8 cellular contexts compared by ENCODE assay signal in the genomic region with DNA sequence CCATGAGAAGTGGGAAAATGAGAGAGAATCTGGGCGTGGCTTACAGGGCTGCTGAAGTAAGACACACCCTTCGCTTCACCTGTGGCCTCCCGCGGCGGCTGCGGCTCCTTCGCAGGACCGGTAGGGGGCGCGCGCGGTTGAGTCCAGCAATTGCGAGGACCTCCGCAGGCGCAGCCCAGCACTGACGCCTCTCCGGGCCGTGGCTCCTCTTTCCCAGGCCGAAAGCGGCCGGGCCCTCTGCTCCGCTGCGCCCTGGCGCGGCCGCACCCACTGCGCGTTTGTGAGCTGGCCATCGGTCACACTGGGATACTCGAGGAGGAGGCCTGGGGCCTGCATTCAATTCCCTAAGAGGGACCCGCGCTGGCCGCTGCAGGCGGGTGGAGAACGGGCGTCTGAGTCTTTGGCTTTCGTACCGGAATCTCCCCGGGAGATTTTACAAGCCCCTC. TPM values are rescaled to one million over a fixed set of nuclear protein-coding genes. Genes with fewer than 3 reads are reported as not detected.
DNase-seq lines count a peak whose midpoint lies in the region; ATAC-seq and TF ChIP-seq lines count a peak whose summit lies in the region.

A gene (minus strand): TSS at position 215 of the 446 bp plus-strand sequence. CDS start 13,940 bp downstream, outside the sequence.

- no peaks in the 10 kb centered on the region for H3K36me3 Mint-ChIP-seq in CD4-positive, alpha-beta T cell (ENCODE audit: low read depth)
- H3K36me3 Mint-ChIP-seq in nephron (ENCODE audit: low read depth) = no peaks in the 10 kb centered on the region

- in situ Hi-C loops in Panc1 (cut with HindIII; ENCODE audit: low pct_unique_long_range_greater_than_20kb, low sequenced_read_pairs) = no loop called here

- intact Hi-C loops in CD4-positive, alpha-beta T cell (cut with DNase I, micrococcal nuclease) = loop anchor here in 1 of 2 experiments (5.0 kb wide), 3 partner anchors 68 to 297 kb away; a partner anchor contains a TSS
- intact Hi-C loops in Panc1 (cut with micrococcal nuclease; ENCODE audit: unreplicated experiment) = loop anchor here (2.0 kb wide), 1 partner anchor 268 kb away; a partner anchor contains a TSS

- peak within 1 kb of the TSS; percentile 84 for H3K4me3 Mint-ChIP-seq in CD4-positive, alpha-beta T cell
- H3K4me3 Mint-ChIP-seq in nephron = peak within 1 kb of the TSS; percentile 50 to 68 (median 63)

- POLR2A ChIA-PET in CD4-positive, alpha-beta T cell (lab: Charles Lee) = interaction anchor here (1.0 to 1.5 kb wide), 3 partner anchors 45 to 269 kb away, joined by 4 to 6 read pairs (median 5); a partner anchor contains a TSS
- POLR2A ChIA-PET in Panc1 (lab: Charles Lee) = no interaction called here

- H3K36me3 ChIP-seq in Panc1 (ENCODE audit: control insufficient read depth, insufficient read depth, low read length) = no peaks in the 10 kb centered on the region

- peak within 1 kb of the TSS; percentile 47 to 71 for H3K4me3 ChIP-seq in Panc1 (ENCODE audit: low read depth in 2 of 2, low read length in 2 of 2)

- TF ChIP-seq CTCF in CD4-positive, alpha-beta T cell (IDR thresholded peaks at IDR 0.05) = peak; percentile 98
- TF ChIP-seq CTCF in Panc1 (IDR thresholded peaks at IDR 0.05) = peak; percentile 99
- TF ChIP-seq CTCF in nephron (IDR thresholded peaks at IDR 0.05; ENCODE audit: unreplicated experiment in 3 of 3) = peak; percentile 69 to 84 (median 84)

- peaks cover 10% of the 10 kb centered on the region for H3K27me3 Mint-ChIP-seq in CD4-positive, alpha-beta T cell
- no peaks in the 10 kb centered on the region for H3K27me3 Mint-ChIP-seq in nephron (ENCODE audit: low read depth)

- ATAC-seq in CD4-positive, alpha-beta T cell (ENCODE audit: poor library complexity) = peak; percentile 99
- peak; percentile 100 for ATAC-seq in GM19452 (IDR thresholded peaks at IDR 0.05; ENCODE audit: unreplicated experiment)
- peak; percentile 100 for ATAC-seq in HG03571 (IDR thresholded peaks at IDR 0.05; ENCODE audit: unreplicated experiment)
- peak; percentile 98 for ATAC-seq in Panc1

- no peaks in the 10 kb centered on the region for H3K9me3 ChIP-seq in CD4-positive, alpha-beta T cell (ENCODE audit: control insufficient read depth, low read length)
- H3K9me3 ChIP-seq in Panc1 (ENCODE audit: control insufficient read depth, insufficient read depth, low read depth, low read length) = no peaks in the 10 kb centered on the region

- H3K27ac Mint-ChIP-seq in CD4-positive, alpha-beta T cell = no peak within 1 kb of the TSS
- H3K27ac Mint-ChIP-seq in nephron = no peak within 1 kb of the TSS

- no TSS peak for BruUV-seq in Panc1 (replicated peaks; lab: Mats Ljungman, UMichigan)

- H3K9me3 Mint-ChIP-seq in CD4-positive, alpha-beta T cell = no peaks in the 10 kb centered on the region
- peaks cover 19% of the 10 kb centered on the region for H3K9me3 Mint-ChIP-seq in nephron

- H3K4me1 Mint-ChIP-seq in CD4-positive, alpha-beta T cell (ENCODE audit: low read depth) = peaks cover 14% of the 10 kb centered on the region
- peaks cover 9% of the 10 kb centered on the region for H3K4me1 Mint-ChIP-seq in nephron

- H3K4me1 ChIP-seq in Panc1 (ENCODE audit: control insufficient read depth, insufficient read depth, low read length) = 0 out of 2 replicates have a peak, but pooled peaks cover 3% of the 10 kb centered on the region

- no peak within 1 kb of the TSS for H3K27ac ChIP-seq in CD4-positive, alpha-beta T cell (ENCODE audit: low read depth, low read length)
- peak within 1 kb of the TSS; percentile 30; the same call in 1 of the 2 replicates for H3K27ac ChIP-seq in Panc1 (ENCODE audit: low read length)

- peak; percentile 78 to 92 (median 86) for DNase-seq in CD4-positive, alpha-beta T cell
- peak; percentile 53 for DNase-seq in Panc1 (ENCODE audit: low read depth, low spot score)
- DNase-seq in activated effector memory CD4-positive, alpha-beta T cell treated with Interleukin-2 at 50 U/mL for 16 hours = peak; percentile 85
- peak; percentile 77 for DNase-seq in fibroblast of the conjunctiva (ENCODE audit: low read depth)
- DNase-seq in stimulated activated naive CD4-positive, alpha-beta T cell treated with Interleukin-2 at 50 U/mL for 16 hours (lab: John Stamatoyannopoulos, UW) = peak; percentile 83

- CTCF ChIA-PET in CD4-positive, alpha-beta T cell (lab: Charles Lee) = interaction anchor here (1.2 kb wide), 2 partner anchors 26 to 270 kb away, joined by 3 read pairs; no protein-coding TSS in a partner anchor
- CTCF ChIA-PET in Panc1 (lab: Charles Lee) = no interaction called here

- no peaks in the 10 kb centered on the region for H3K27me3 ChIP-seq in CD4-positive, alpha-beta T cell (ENCODE audit: control insufficient read depth, insufficient read depth, low read length)
- H3K27me3 ChIP-seq in Panc1 (ENCODE audit: control insufficient read depth, insufficient read depth, low read length) = 0 out of 2 replicates have a peak, but pooled peaks cover 2% of the 10 kb centered on the region

RNA-seq across cellular contexts. Expression of the gene that starts here (rescaled TPM):
- total RNA-seq in CD4-positive, alpha-beta T cell = not detected
- 0.05 TPM for total RNA-seq in Panc1 (2021; ENCODE audit: unreplicated experiment)
- polyA plus RNA-seq in Panc1 (2012; ENCODE audit: insufficient read length) = not detected

Comparison
In these comparisons a context has a peak if more than half of its experiments do, and no peak if none do; other contexts are left out.
1. Peak in DNase-seq and ATAC-seq in CD4-positive, alpha-beta T cell; RNA of the gene not detected or under 1 TPM.
2. Peak in DNase-seq, ATAC-seq, H3K4me3 ChIP-seq and H3K27ac ChIP-seq in Panc1; RNA of the gene not detected or under 1 TPM.